Comparison of ENCODE assay signal across 17 cellular contexts in the genomic region with DNA sequence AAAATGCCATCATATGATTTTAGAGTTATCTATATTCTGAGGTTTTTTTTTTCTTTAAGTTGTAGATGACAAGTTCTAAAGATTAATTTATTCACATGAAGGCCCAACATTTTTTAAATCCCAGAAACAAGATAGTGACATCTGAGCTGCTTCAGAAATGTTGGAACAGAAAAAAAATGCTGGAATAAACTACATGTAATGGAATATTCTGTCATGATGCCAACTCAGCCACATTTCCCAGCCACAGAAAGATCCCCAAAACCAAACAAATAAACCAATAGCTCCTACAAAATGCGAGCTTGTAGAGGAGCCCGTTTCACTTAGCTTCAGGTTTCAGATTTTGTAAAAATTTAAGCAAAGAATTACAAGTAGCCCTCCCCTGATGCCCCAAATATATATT.
"Had no signal": no experiment of that assay in that cellular context is flagged by ENCODE, and none has a peak within 500 bp of the region (broad histone marks: within the 10 kb centered on the region; RNA-seq: fewer than 3 reads in every experiment).

No MANE protein-coding gene starts in this region.

- H3K4me3 ChIP-seq: K562 had no signal

- DNase-seq: activated CD4-positive, alpha-beta T cell treated with anti-CD3 and anti-CD28 coated beads for 4 hours; activated CD8-positive, alpha-beta memory T cell treated with anti-CD3 and anti-CD28 coated beads, Interleukin-2, amount 50 U/mL, for 48 hours; activated CD8-positive, alpha-beta T cell treated with anti-CD3 and anti-CD28 coated beads, Interleukin-2, amount 10 ng/mL, durations not matched to agents 7 days and 5 days; activated effector memory CD4-positive, alpha-beta T cell treated with Interleukin-2 at 50 U/mL for 16 hours; activated naive CD4-positive, alpha-beta T cell; activated T-cell treated with anti-CD3 and anti-CD28 coated beads, Interleukin-2, amount 50 U/mL, for 1 hour; amygdala; Kasumi-1; NCI-H1048; NCI-H146; NCI-H187 treated with DMSO at 0.1 percent for 48 hours; NCI-H345; NCI-H510A; NCI-H526 treated with DMSO at 0.1 percent for 48 hours; PC-3; SHP77 had no signal
